7 cellular contexts compared by ENCODE assay signal in the genomic region with DNA sequence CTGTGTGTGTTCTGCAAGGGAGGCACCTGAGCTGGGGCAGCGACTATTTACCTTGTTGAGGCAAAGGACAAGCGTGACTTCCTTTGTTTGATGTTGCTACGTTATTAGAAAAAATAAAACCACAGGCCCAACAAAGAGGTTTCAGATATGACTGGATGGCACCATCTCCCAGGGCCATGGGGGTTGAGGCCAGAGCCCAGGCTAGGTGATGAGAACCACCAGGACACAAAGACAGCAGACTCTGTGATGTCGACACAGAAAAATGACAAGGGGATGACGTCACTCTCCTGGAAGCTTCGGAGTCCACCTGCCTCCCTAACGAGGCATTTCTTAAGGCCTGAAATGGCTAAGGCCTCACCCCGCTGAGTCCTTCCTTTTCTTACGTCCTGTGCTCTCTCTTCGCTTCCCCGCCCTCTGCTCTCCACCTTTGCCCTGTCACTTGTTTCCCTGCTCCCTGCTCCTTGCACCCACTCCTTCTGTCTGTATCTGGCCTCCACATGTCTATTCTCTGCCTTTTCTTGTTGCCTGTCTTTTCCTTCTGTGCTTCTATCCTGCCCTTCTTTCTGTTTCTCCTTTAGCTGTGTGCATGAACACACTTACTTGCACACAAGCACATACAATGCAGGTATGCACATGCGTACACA.
A peak's percentile ranks its signal among the peaks of the same experiment; 100 is the strongest.
DNase-seq lines count a peak whose midpoint lies in the region; ATAC-seq, FAIRE-seq and TF ChIP-seq lines count a peak whose summit lies in the region.

No MANE protein-coding gene starts in this region.

- ATAC-seq in HG02870 (IDR thresholded peaks at IDR 0.05; ENCODE audit: unreplicated experiment) (peak; percentile 31), foreskin keratinocyte (peak; percentile 28)

- H3K4me1 ChIP-seq in foreskin keratinocyte: no peaks in the 10 kb centered on the region
- H3K4me1 ChIP-seq in ascending aorta: peaks cover 3 to 14% of the 10 kb centered on the region in 2 donors

- no peaks in the 10 kb centered on the region for H3K36me3 ChIP-seq in ascending aorta

- H3K27ac ChIP-seq in foreskin keratinocyte: no peak overlapping the region
- no peak overlapping the region for H3K27ac ChIP-seq in ascending aorta

- H3K4me3 ChIP-seq in ascending aorta: no peak overlapping the region

- in situ Hi-C loops in GM13977 (cut with MboI; ENCODE audit: low pct_unique_long_range_greater_than_20kb, low sequenced_read_pairs, unreplicated experiment): no loop called here

- DNase-seq in GM13977 (ENCODE audit: low spot score) (peak; percentile 17), RCC 7860 (ENCODE audit: low spot score) (peak; percentile 34), foreskin keratinocyte (peak in 1 of 2 donors; percentile 50), NCI-H1694 (lab: John Stamatoyannopoulos, UW) (no peak), epidermal melanocyte (ENCODE audit: insufficient read length, low spot score) (no peak), ascending aorta (ENCODE audit: low spot score in 2 of 2) (no peak)

- FAIRE-seq in RCC 7860 (lab: Jason Lieb, UNC): no peak

- TF ChIP-seq CTCF in GM13977 (IDR thresholded peaks at IDR 0.05; ENCODE audit: extremely low read depth, insufficient read depth, missing control alignments) (no peak), foreskin keratinocyte (conservative IDR thresholded peaks at IDR 0.05) (no peak), ascending aorta (IDR thresholded peaks at IDR 0.05) (no peak)

- intact Hi-C loops in ascending aorta (cut with DNase I): no loop called here

- H3K9me3 ChIP-seq in ascending aorta: no peaks in the 10 kb centered on the region

- no peaks in the 10 kb centered on the region for H3K27me3 ChIP-seq in foreskin keratinocyte
- H3K27me3 ChIP-seq in ascending aorta: no peaks in the 10 kb centered on the region

Comparison
In these comparisons a context has a peak if more than half of its experiments do, and no peak if none do; other contexts are left out.
1. DNase-seq: peak in GM13977 (single experiment) and RCC 7860 (single experiment); none in NCI-H1694 (single experiment), epidermal melanocyte (single experiment) and ascending aorta (0 of 2).